ENCODE assay signal across 30 cellular contexts in the genomic region with DNA sequence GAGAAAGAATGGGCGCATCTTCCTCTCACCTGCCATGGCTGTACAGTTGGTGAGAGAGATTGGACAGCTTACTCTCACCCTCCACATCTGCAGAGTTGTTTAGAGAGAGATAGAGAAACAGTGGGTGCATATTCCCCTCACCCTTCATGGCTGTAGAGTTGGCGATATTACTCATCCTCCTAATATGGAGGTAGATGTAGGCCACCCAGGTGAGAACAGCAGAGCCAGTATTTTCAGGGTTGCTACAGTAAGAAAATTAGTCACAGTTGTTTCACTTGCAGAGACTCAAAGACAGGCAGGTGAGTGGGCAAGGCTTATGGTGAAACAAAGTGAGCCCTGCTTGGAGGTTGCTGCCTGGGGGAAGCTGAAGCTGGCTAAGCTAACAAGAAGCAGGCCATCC.
DNase-seq lines count a peak whose midpoint lies in the region; ATAC-seq and TF ChIP-seq lines count a peak whose summit lies in the region.
"Had no signal": no experiment of that assay in that cellular context is flagged by ENCODE, and none has a peak within 500 bp of the region (broad histone marks: within the 10 kb centered on the region; RNA-seq: fewer than 3 reads in every experiment).

No MANE protein-coding gene starts in this region.

- no peaks in the 10 kb centered on the region for H3K36me3 Mint-ChIP-seq in activated CD4-positive, alpha-beta T cell treated with anti-CD3 and anti-CD28 coated beads for 36 hours (ENCODE audit: low read depth)
- H3K36me3 Mint-ChIP-seq in activated CD4-positive, alpha-beta T cell treated with anti-CD3 and anti-CD28 coated beads, Interleukin-2, amount 10 ng/mL, durations not matched to agents 24 days and 14 days (ENCODE audit: low read depth): no peaks in the 10 kb centered on the region
- H3K36me3 Mint-ChIP-seq in CD4-positive, alpha-beta T cell (ENCODE audit: low read depth): no peaks in the 10 kb centered on the region
- H3K36me3 Mint-ChIP-seq: naive thymus-derived CD8-positive, alpha-beta T cell had no signal

- ATAC-seq in activated CD4-positive, alpha-beta T cell treated with anti-CD3 and anti-CD28 coated beads for 36 hours: peak; percentile 96
- ATAC-seq in CD4-positive, alpha-beta T cell (ENCODE audit: poor library complexity): no peak
- ATAC-seq: activated naive CD8-positive, alpha-beta T cell treated with anti-CD3 and anti-CD28 coated beads, Interleukin-2, amount 50 U/mL, for 24 hours; HCT116; K562; naive thymus-derived CD8-positive, alpha-beta T cell; WTC11 had no signal

- H3K4me3 ChIP-seq in OCI-LY3 (ENCODE audit: low read length): no peak overlapping the region
- H3K4me3 ChIP-seq: K562, stomach, tibial artery had no signal

- H4K20me1 ChIP-seq in OCI-LY3 (ENCODE audit: insufficient read depth, low read length): no peaks in the 10 kb centered on the region

- no peaks in the 10 kb centered on the region for H3K27me3 ChIP-seq in OCI-LY3 (ENCODE audit: low read depth, low read length)
- no peaks in the 10 kb centered on the region for H3K27me3 ChIP-seq in CD4-positive, alpha-beta T cell (ENCODE audit: control insufficient read depth, insufficient read depth, low read length)

- TF ChIP-seq CTCF in OCI-LY3 (IDR thresholded peaks at IDR 0.05; ENCODE audit: low read depth, low read length): no peak
- TF ChIP-seq CTCF in CD4-positive, alpha-beta T cell (IDR thresholded peaks at IDR 0.05): no peak

- H3K27ac ChIP-seq in OCI-LY3 (ENCODE audit: low read length): peak overlapping the region; percentile 28
- no peak overlapping the region for H3K27ac ChIP-seq in CD4-positive, alpha-beta T cell (ENCODE audit: low read depth, low read length)
- H3K27ac ChIP-seq: stomach, tibial artery had no signal

- no peaks in the 10 kb centered on the region for H3K9me3 Mint-ChIP-seq in activated CD4-positive, alpha-beta T cell treated with anti-CD3 and anti-CD28 coated beads for 36 hours (ENCODE audit: low read depth)
- peaks cover 4% of the 10 kb centered on the region for H3K9me3 Mint-ChIP-seq in activated CD4-positive, alpha-beta T cell treated with anti-CD3 and anti-CD28 coated beads, Interleukin-2, amount 10 ng/mL, durations not matched to agents 24 days and 14 days
- no peaks in the 10 kb centered on the region for H3K9me3 Mint-ChIP-seq in CD4-positive, alpha-beta T cell
- H3K9me3 Mint-ChIP-seq: activated naive CD8-positive, alpha-beta T cell treated with anti-CD3 and anti-CD28 coated beads, Interleukin-2, amount 50 U/mL, for 24 hours; CD8-positive, alpha-beta memory T cell; central memory CD8-positive, alpha-beta T cell; naive thymus-derived CD8-positive, alpha-beta T cell had no signal

- peaks cover 9% of the 10 kb centered on the region for H3K4me1 Mint-ChIP-seq in activated CD4-positive, alpha-beta T cell treated with anti-CD3 and anti-CD28 coated beads for 36 hours
- H3K4me1 Mint-ChIP-seq in activated CD4-positive, alpha-beta T cell treated with anti-CD3 and anti-CD28 coated beads, Interleukin-2, amount 10 ng/mL, durations not matched to agents 24 days and 14 days: peaks cover 2% of the 10 kb centered on the region
- no peaks in the 10 kb centered on the region for H3K4me1 Mint-ChIP-seq in CD4-positive, alpha-beta T cell (ENCODE audit: low read depth)
- H3K4me1 Mint-ChIP-seq: activated naive CD8-positive, alpha-beta T cell treated with anti-CD3 and anti-CD28 coated beads, Interleukin-2, amount 50 U/mL, for 24 hours; CD8-positive, alpha-beta memory T cell; central memory CD8-positive, alpha-beta T cell had no signal

- H3K27ac Mint-ChIP-seq in activated CD4-positive, alpha-beta T cell treated with anti-CD3 and anti-CD28 coated beads for 36 hours: no peak overlapping the region
- no peak overlapping the region for H3K27ac Mint-ChIP-seq in activated CD4-positive, alpha-beta T cell treated with anti-CD3 and anti-CD28 coated beads, Interleukin-2, amount 10 ng/mL, durations not matched to agents 24 days and 14 days
- H3K27ac Mint-ChIP-seq in CD4-positive, alpha-beta T cell: no peak overlapping the region
- H3K27ac Mint-ChIP-seq: activated naive CD8-positive, alpha-beta T cell treated with anti-CD3 and anti-CD28 coated beads, Interleukin-2, amount 50 U/mL, for 24 hours; CD8-positive, alpha-beta memory T cell; naive thymus-derived CD8-positive, alpha-beta T cell; WTC11 had no signal

- H3K4me1 ChIP-seq in OCI-LY3 (ENCODE audit: low read length): peaks cover 18% of the 10 kb centered on the region
- H3K4me1 ChIP-seq: stomach, tibial artery had no signal

- intact Hi-C loops in activated CD4-positive, alpha-beta T cell treated with anti-CD3 and anti-CD28 coated beads for 36 hours (cut with DNase I, micrococcal nuclease): no loop called here
- intact Hi-C loops in activated CD4-positive, alpha-beta T cell treated with anti-CD3 and anti-CD28 coated beads, Interleukin-2, amount 10 ng/mL, durations not matched to agents 24 days and 14 days (cut with micrococcal nuclease): no loop called here
- intact Hi-C loops in CD4-positive, alpha-beta T cell (cut with DNase I, micrococcal nuclease): no loop called here

- peak overlapping the region; percentile 78 for H2AFZ ChIP-seq in OCI-LY3 (ENCODE audit: low read depth, low read length)

- CTCF ChIA-PET in activated CD4-positive, alpha-beta T cell treated with anti-CD3 and anti-CD28 coated beads for 36 hours (lab: Charles Lee): no interaction called here
- CTCF ChIA-PET in CD4-positive, alpha-beta T cell (lab: Charles Lee): no interaction called here

- H3K4me3 Mint-ChIP-seq in activated CD4-positive, alpha-beta T cell treated with anti-CD3 and anti-CD28 coated beads for 36 hours: no peak overlapping the region
- H3K4me3 Mint-ChIP-seq in activated CD4-positive, alpha-beta T cell treated with anti-CD3 and anti-CD28 coated beads, Interleukin-2, amount 10 ng/mL, durations not matched to agents 24 days and 14 days: no peak overlapping the region
- no peak overlapping the region for H3K4me3 Mint-ChIP-seq in CD4-positive, alpha-beta T cell
- H3K4me3 Mint-ChIP-seq: activated naive CD8-positive, alpha-beta T cell treated with anti-CD3 and anti-CD28 coated beads, Interleukin-2, amount 50 U/mL, for 24 hours; CD8-positive, alpha-beta memory T cell; central memory CD8-positive, alpha-beta T cell; naive thymus-derived CD8-positive, alpha-beta T cell; WTC11 had no signal

- POLR2A ChIA-PET in activated CD4-positive, alpha-beta T cell treated with anti-CD3 and anti-CD28 coated beads for 36 hours (lab: Charles Lee): no interaction called here
- POLR2A ChIA-PET in CD4-positive, alpha-beta T cell (lab: Charles Lee): no interaction called here

- H3K27me3 Mint-ChIP-seq in activated CD4-positive, alpha-beta T cell treated with anti-CD3 and anti-CD28 coated beads for 36 hours: peaks cover 10% of the 10 kb centered on the region
- H3K27me3 Mint-ChIP-seq in activated CD4-positive, alpha-beta T cell treated with anti-CD3 and anti-CD28 coated beads, Interleukin-2, amount 10 ng/mL, durations not matched to agents 24 days and 14 days: peaks cover 8% of the 10 kb centered on the region
- peaks cover 10% of the 10 kb centered on the region for H3K27me3 Mint-ChIP-seq in CD4-positive, alpha-beta T cell

- DNase-seq in activated CD4-positive, alpha-beta T cell treated with anti-CD3 and anti-CD28 coated beads for 36 hours: peak; percentile 33
- DNase-seq in activated CD4-positive, alpha-beta T cell treated with anti-CD3 and anti-CD28 coated beads, Interleukin-2, amount 10 ng/mL, durations not matched to agents 24 days and 14 days: no peak
- peak; percentile 7 for DNase-seq in stimulated activated CD4-positive, alpha-beta T cell treated with anti-CD3 and anti-CD28 coated beads, Interleukin-4, amount 100 ng/mL, for 24 hours
- DNase-seq in stimulated activated CD4-positive, alpha-beta T cell treated with anti-CD3 and anti-CD28 coated beads, Interleukin-4, amount 100 ng/mL, for 4 hours: no peak
- DNase-seq in GM19240 (ENCODE audit: insufficient read length, low spot score) (no peak), NCI-H526 treated with DMSO at 0.1 percent for 48 hours (lab: John Stamatoyannopoulos, UW) (no peak)
- DNase-seq in CD4-positive, alpha-beta T cell: no peak
- DNase-seq: 8988T; activated naive CD8-positive, alpha-beta T cell treated with anti-CD3 and anti-CD28 coated beads, Interleukin-2, amount 50 U/mL, for 24 hours; CD8-positive, alpha-beta memory T cell; dermis blood vessel endothelial cell; DMS153; islet precursor cell; midbrain; naive thymus-derived CD8-positive, alpha-beta T cell; NCI-H1417 treated with DMSO at 0.1 percent for 48 hours; NCI-H2081 treated with DMSO at 0.1 percent for 48 hours; NCI-H345; NCI-H82; OCI-M1; Right ventricle myocardium superior; small intestine; stimulated activated CD4-positive, alpha-beta T cell treated with anti-CD3 and anti-CD28 coated beads, Interleukin-4, amount 100 ng/mL, for 1 hour; stomach; tibial artery had no signal

- H3K36me3 ChIP-seq in OCI-LY3 (replicated peaks; ENCODE audit: low read depth, low read length): no peaks in the 10 kb centered on the region
- H3K36me3 ChIP-seq: stomach, tibial artery had no signal

- H3K4me2 ChIP-seq in OCI-LY3 (ENCODE audit: low read length): peak overlapping the region; percentile 47

- H3K79me2 ChIP-seq in OCI-LY3 (ENCODE audit: low read length): no peaks in the 10 kb centered on the region

- H3K9me3 ChIP-seq in OCI-LY3 (ENCODE audit: insufficient read depth, low read length): no peaks in the 10 kb centered on the region
- no peaks in the 10 kb centered on the region for H3K9me3 ChIP-seq in CD4-positive, alpha-beta T cell (ENCODE audit: control insufficient read depth, low read length)
- H3K9me3 ChIP-seq: stomach, tibial artery had no signal

- H3K9ac ChIP-seq in OCI-LY3 (ENCODE audit: low read length): no peak overlapping the region

Comparison
In these comparisons a context has a peak if more than half of its experiments do, and no peak if none do; other contexts are left out.
1. DNase-seq: peak in activated CD4-positive, alpha-beta T cell treated with anti-CD3 and anti-CD28 coated beads for 36 hours (single experiment) and stimulated activated CD4-positive, alpha-beta T cell treated with anti-CD3 and anti-CD28 coated beads, Interleukin-4, amount 100 ng/mL, for 24 hours (single experiment); none in activated CD4-positive, alpha-beta T cell treated with anti-CD3 and anti-CD28 coated beads, Interleukin-2, amount 10 ng/mL, durations not matched to agents 24 days and 14 days (single experiment), stimulated activated CD4-positive, alpha-beta T cell treated with anti-CD3 and anti-CD28 coated beads, Interleukin-4, amount 100 ng/mL, for 4 hours (0 of 2), GM19240 (single experiment), CD4-positive, alpha-beta T cell (0 of 10) and NCI-H526 treated with DMSO at 0.1 percent for 48 hours (single experiment).